In genomic region chr2:154489271-154489858, GRCh38 we compare ENCODE assay signal across 21 cellular contexts.
"Had no signal": no experiment of that assay in that cellular context is flagged by ENCODE, and none has a peak within 500 bp of the region (broad histone marks: within the 10 kb centered on the region; RNA-seq: fewer than 3 reads in every experiment).

No MANE protein-coding gene starts in this region.

- H3K36me3 Mint-ChIP-seq: activated naive CD4-positive, alpha-beta T cell treated with anti-CD3 and anti-CD28 coated beads, Interleukin-2, amount 10 ng/mL, durations not matched to agents 7 days and 5 days; activated naive CD8-positive, alpha-beta T cell treated with anti-CD3 and anti-CD28 coated beads, Interleukin-2, amount 10 ng/mL, durations not matched to agents 7 days and 5 days had no signal

- H3K4me2 ChIP-seq: KMS-11 had no signal

- H3K4me3 ChIP-seq: adrenal gland, MG63 had no signal

- H3K27ac Mint-ChIP-seq: activated CD4-positive, alpha-beta memory T cell treated with anti-CD3 and anti-CD28 coated beads, Interleukin-2, amount 10 ng/mL, durations not matched to agents 7 days and 5 days; activated naive CD4-positive, alpha-beta T cell treated with anti-CD3 and anti-CD28 coated beads, Interleukin-2, amount 10 ng/mL, durations not matched to agents 7 days and 5 days; activated naive CD8-positive, alpha-beta T cell treated with anti-CD3 and anti-CD28 coated beads, Interleukin-2, amount 10 ng/mL, durations not matched to agents 7 days and 5 days; activated T-cell treated with anti-CD3 and anti-CD28 coated beads, Interleukin-2, amount 50 U/mL, for 72 hours; activated T-helper 2 cell treated with anti-CD3 and anti-CD28 coated beads, Interferon-gamma antibody, Interleukin-2, Interleukin-4, amounts not matched to agents 10 μg/mL and 5 μg/mL and 100 μg/mL, durations not matched to agents 14 hours and 24 hours and 36 hours; T-helper 17 cell had no signal

- ATAC-seq: activated T-cell treated with anti-CD3 and anti-CD28 coated beads, Interleukin-2, amount 50 U/mL, for 72 hours; T-helper 17 cell had no signal

- H3K27me3 Mint-ChIP-seq: activated CD4-positive, alpha-beta memory T cell treated with anti-CD3 and anti-CD28 coated beads, Interleukin-2, amount 10 ng/mL, durations not matched to agents 7 days and 5 days; activated naive CD4-positive, alpha-beta T cell treated with anti-CD3 and anti-CD28 coated beads, Interleukin-2, amount 10 ng/mL, durations not matched to agents 7 days and 5 days; activated naive CD8-positive, alpha-beta T cell treated with anti-CD3 and anti-CD28 coated beads, Interleukin-2, amount 10 ng/mL, durations not matched to agents 7 days and 5 days; T-helper 17 cell had no signal

- H3K9me3 ChIP-seq: adrenal gland, MG63 had no signal

- H3K4me3 Mint-ChIP-seq: activated CD4-positive, alpha-beta memory T cell treated with anti-CD3 and anti-CD28 coated beads, Interleukin-2, amount 10 ng/mL, durations not matched to agents 7 days and 5 days; activated naive CD4-positive, alpha-beta T cell treated with anti-CD3 and anti-CD28 coated beads, Interleukin-2, amount 10 ng/mL, durations not matched to agents 7 days and 5 days; activated naive CD8-positive, alpha-beta T cell treated with anti-CD3 and anti-CD28 coated beads, Interleukin-2, amount 10 ng/mL, durations not matched to agents 7 days and 5 days; activated T-cell treated with anti-CD3 and anti-CD28 coated beads, Interleukin-2, amount 50 U/mL, for 72 hours; T-helper 17 cell had no signal

- H3K4me1 Mint-ChIP-seq: activated CD4-positive, alpha-beta memory T cell treated with anti-CD3 and anti-CD28 coated beads, Interleukin-2, amount 10 ng/mL, durations not matched to agents 7 days and 5 days; activated naive CD4-positive, alpha-beta T cell treated with anti-CD3 and anti-CD28 coated beads, Interleukin-2, amount 10 ng/mL, durations not matched to agents 7 days and 5 days; activated naive CD8-positive, alpha-beta T cell treated with anti-CD3 and anti-CD28 coated beads, Interleukin-2, amount 10 ng/mL, durations not matched to agents 7 days and 5 days; T-helper 17 cell had no signal

- H3K9ac ChIP-seq: KMS-11 had no signal

- H3K4me1 ChIP-seq: adrenal gland had no signal

- DNase-seq: activated CD4-positive, alpha-beta memory T cell treated with anti-CD3 and anti-CD28 coated beads, Interleukin-2, amount 10 ng/mL, durations not matched to agents 7 days and 5 days; activated CD4-positive, alpha-beta T cell treated with anti-CD3 and anti-CD28 coated beads, Interleukin-2, amount 50 U/mL, for 1 hour; activated CD4-positive, CD25-positive, alpha-beta regulatory T cell; activated gamma-delta T cell treated with Interleukin-2 at 50 U/mL for 16 hours; activated naive CD4-positive, alpha-beta T cell treated with anti-CD3 and anti-CD28 coated beads, Interleukin-2, amount 10 ng/mL, durations not matched to agents 7 days and 5 days; activated naive CD8-positive, alpha-beta T cell treated with anti-CD3 and anti-CD28 coated beads, Interleukin-2, amount 10 ng/mL, durations not matched to agents 7 days and 5 days; activated T-cell treated with anti-CD3 and anti-CD28 coated beads, Interleukin-2, amount 50 U/mL, for 72 hours; adrenal gland; anterior cingulate cortex; MG63; NCI-H1105; NCI-H1436; NCI-H1694 treated with DMSO at 0.1 percent for 48 hours; NCI-H2029 treated with DMSO at 0.1 percent for 48 hours; NCI-H510A treated with DMSO at 0.1 percent for 48 hours; SIG-M5; T-helper 17 cell; T-helper 9 cell had no signal

- H3K36me3 ChIP-seq: adrenal gland, MG63 had no signal

- H3K27ac ChIP-seq: adrenal gland, KMS-11, VCaP had no signal

- H3K27me3 ChIP-seq: adrenal gland, MG63 had no signal

- H3K9me3 Mint-ChIP-seq: activated naive CD4-positive, alpha-beta T cell treated with anti-CD3 and anti-CD28 coated beads, Interleukin-2, amount 10 ng/mL, durations not matched to agents 7 days and 5 days had no signal
